27 cellular contexts compared by ENCODE assay signal in the genomic region with DNA sequence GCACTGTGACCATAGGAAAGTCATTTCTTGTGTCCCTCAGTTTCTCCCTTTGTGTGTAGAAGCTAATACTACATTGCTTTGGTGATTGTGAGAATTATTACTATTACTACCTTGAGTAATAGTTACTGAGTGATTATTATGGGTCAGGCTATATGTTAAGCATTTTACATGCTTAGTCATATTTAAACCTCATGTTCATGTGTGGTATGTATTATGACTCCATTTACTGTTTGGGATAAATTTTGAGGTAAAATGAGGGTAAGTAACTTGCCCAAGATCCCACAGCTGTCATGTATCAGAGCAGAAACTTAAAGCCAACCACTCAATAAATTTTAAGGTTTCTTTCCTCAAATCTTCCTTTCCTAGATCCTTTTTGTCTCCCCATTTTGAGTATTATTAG.
"Had no signal": no experiment of that assay in that cellular context is flagged by ENCODE, and none has a peak within 500 bp of the region (broad histone marks: within the 10 kb centered on the region; RNA-seq: fewer than 3 reads in every experiment).

No MANE protein-coding gene starts in this region.

- H3K27ac ChIP-seq: stomach, suprapubic skin, testis, thoracic aorta, thyroid gland, tibial artery, tibial nerve, transverse colon, upper lobe of left lung, upper lobe of right lung, uterus, vagina had no signal

- H3K4me3 Mint-ChIP-seq: stimulated activated memory B cell treated with anti-CD40 and anti-IgM and Interleukin-4, amounts not matched to agents 10 μg/mL and 1 μg/mL and 100 μg/mL, for 72 hours; stimulated activated naive B cell treated with anti-CD40 and anti-IgM and Interleukin-4, amounts not matched to agents 10 μg/mL and 1 μg/mL and 100 μg/mL, for 72 hours; stimulated activated naive CD8-positive, alpha-beta T cell treated with anti-CD3 and anti-CD28 coated beads, Interleukin-15, Interleukin-2, amounts not matched to agents 100 ng/mL and 50 ng/mL, for 24 hours; type B pancreatic cell had no signal

- H3K36me3 ChIP-seq: thoracic aorta, thyroid gland, transverse colon, upper lobe of right lung, uterus had no signal

- H3K9me3 ChIP-seq: stomach, suprapubic skin, testis, thoracic aorta, thyroid gland, tibial artery, tibial nerve, transverse colon, upper lobe of left lung, upper lobe of right lung, uterus, vagina had no signal

- H3K4me3 ChIP-seq: stomach, suprapubic skin, testis, thoracic aorta, thyroid gland, tibial artery, tibial nerve, transverse colon, upper lobe of left lung, upper lobe of right lung, uterus, vagina had no signal

- H3K27me3 ChIP-seq: stomach, suprapubic skin, testis, thyroid gland, tibial artery, tibial nerve, transverse colon, upper lobe of left lung, upper lobe of right lung, uterus, vagina had no signal

- ATAC-seq: stimulated activated memory B cell treated with anti-CD40 and anti-IgM and Interleukin-4, amounts not matched to agents 10 μg/mL and 1 μg/mL and 100 μg/mL, for 72 hours; stimulated activated naive B cell treated with anti-CD40 and anti-IgM and Interleukin-4, amounts not matched to agents 10 μg/mL and 1 μg/mL and 100 μg/mL, for 72 hours; upper lobe of right lung had no signal

- H3K4me1 Mint-ChIP-seq: stimulated activated memory B cell treated with anti-CD40 and anti-IgM and Interleukin-4, amounts not matched to agents 10 μg/mL and 1 μg/mL and 100 μg/mL, for 72 hours; stimulated activated naive B cell treated with anti-CD40 and anti-IgM and Interleukin-4, amounts not matched to agents 10 μg/mL and 1 μg/mL and 100 μg/mL, for 72 hours had no signal

- H3K27ac Mint-ChIP-seq: stimulated activated memory B cell treated with anti-CD40 and anti-IgM and Interleukin-4, amounts not matched to agents 10 μg/mL and 1 μg/mL and 100 μg/mL, for 72 hours; stimulated activated naive B cell treated with anti-CD40 and anti-IgM and Interleukin-4, amounts not matched to agents 10 μg/mL and 1 μg/mL and 100 μg/mL, for 72 hours; stimulated activated naive CD8-positive, alpha-beta T cell treated with anti-CD3 and anti-CD28 coated beads, Interleukin-15, Interleukin-2, amounts not matched to agents 100 ng/mL and 50 ng/mL, for 24 hours; type B pancreatic cell had no signal

- DNase-seq: stimulated activated CD4-positive, alpha-beta T cell treated with anti-CD3 and anti-CD28 coated beads, Interleukin-1b, Interleukin-23, amount 100 ng/mL, for 48 hours; stimulated activated CD4-positive, alpha-beta T cell treated with anti-CD3 and anti-CD28 coated beads, Interleukin-2, amount 100 ng/mL, for 24 hours; stimulated activated CD4-positive, alpha-beta T cell treated with anti-CD3 and anti-CD28 coated beads, Interleukin-2, amount 100 ng/mL, for 48 hours; stimulated activated CD4-positive, alpha-beta T cell treated with anti-CD3 and anti-CD28 coated beads, Interleukin-4, amount 100 ng/mL, for 1 hour; stimulated activated CD4-positive, alpha-beta T cell treated with anti-CD3 and anti-CD28 coated beads, Interleukin-4, amount 100 ng/mL, for 24 hours; stimulated activated CD4-positive, alpha-beta T cell treated with anti-CD3 and anti-CD28 coated beads, Interleukin-4, amount 100 ng/mL, for 4 hours; stimulated activated CD8-positive, alpha-beta memory T cell treated with anti-CD3 and anti-CD28 coated beads, Interleukin-4, amount 100 ng/mL, for 48 hours; stimulated activated naive B cell treated with anti-CD40 and anti-IgM and Interleukin-4, amounts not matched to agents 10 μg/mL and 1 μg/mL and 100 μg/mL, for 72 hours; stimulated activated naive CD4-positive, alpha-beta T cell; stimulated activated naive CD4-positive, alpha-beta T cell treated with Interleukin-2 at 50 U/mL for 16 hours; stomach; substantia nigra; testis; thyroid gland; tibial artery; transverse colon; trophoblast cell; upper lobe of left lung; upper lobe of right lung; uterus had no signal

- H3K9me3 Mint-ChIP-seq: stimulated activated memory B cell treated with anti-CD40 and anti-IgM and Interleukin-4, amounts not matched to agents 10 μg/mL and 1 μg/mL and 100 μg/mL, for 72 hours; stimulated activated naive B cell treated with anti-CD40 and anti-IgM and Interleukin-4, amounts not matched to agents 10 μg/mL and 1 μg/mL and 100 μg/mL, for 72 hours; stimulated activated naive CD8-positive, alpha-beta T cell treated with anti-CD3 and anti-CD28 coated beads, Interleukin-15, Interleukin-2, amounts not matched to agents 100 ng/mL and 50 ng/mL, for 24 hours; type B pancreatic cell had no signal

- H3K27me3 Mint-ChIP-seq: stimulated activated memory B cell treated with anti-CD40 and anti-IgM and Interleukin-4, amounts not matched to agents 10 μg/mL and 1 μg/mL and 100 μg/mL, for 72 hours; stimulated activated naive B cell treated with anti-CD40 and anti-IgM and Interleukin-4, amounts not matched to agents 10 μg/mL and 1 μg/mL and 100 μg/mL, for 72 hours; stimulated activated naive CD8-positive, alpha-beta T cell treated with anti-CD3 and anti-CD28 coated beads, Interleukin-15, Interleukin-2, amounts not matched to agents 100 ng/mL and 50 ng/mL, for 24 hours; type B pancreatic cell had no signal
